In genomic region chr13:109917422-109917821, GRCh38 we compare ENCODE assay signal across 13 cellular contexts.
DNase-seq lines count a peak whose midpoint lies in the region; ATAC-seq and TF ChIP-seq lines count a peak whose summit lies in the region.
"Had no signal": no experiment of that assay in that cellular context is flagged by ENCODE, and none has a peak within 500 bp of the region (broad histone marks: within the 10 kb centered on the region; RNA-seq: fewer than 3 reads in every experiment).

No MANE protein-coding gene starts in this region.

- H3K9me3 ChIP-seq in gastrocnemius medialis (no peaks in the 10 kb centered on the region), sigmoid colon (no peaks in the 10 kb centered on the region)

- H3K4me3 Mint-ChIP-seq in type B pancreatic cell: no peak overlapping the region
- H3K4me3 Mint-ChIP-seq: CD4-positive, alpha-beta memory T cell; GM23338; H9 had no signal

- no peak overlapping the region for H3K27ac Mint-ChIP-seq in type B pancreatic cell
- H3K27ac Mint-ChIP-seq: CD4-positive, alpha-beta memory T cell; GM23338; H9 had no signal

- H3K27ac ChIP-seq in gastrocnemius medialis: peak overlapping the region; percentile 60 to 81 (median 77)
- no peak overlapping the region for H3K27ac ChIP-seq in sigmoid colon

- no peak for TF ChIP-seq EP300 in sigmoid colon (IDR thresholded peaks at IDR 0.05)

- DNase-seq in EH (ENCODE audit: low read depth): peak; percentile 41
- DNase-seq in EL: peak; percentile 23
- no peak for DNase-seq in gastrocnemius medialis
- no peak for DNase-seq in type B pancreatic cell (ENCODE audit: extremely low spot score, unreplicated experiment)
- DNase-seq in sigmoid colon: no peak
- no peak for DNase-seq in sciatic nerve (ENCODE audit: low spot score)
- DNase-seq: Calu3; CD4-positive, alpha-beta memory T cell; COR-L47; DMS53; H9 had no signal

- in situ Hi-C loops in gastrocnemius medialis (cut with MboI; ENCODE audit: low sequenced_read_pairs in 4 of 4): no loop called here

- H3K36me3 ChIP-seq in gastrocnemius medialis (no peaks in the 10 kb centered on the region), sigmoid colon (no peaks in the 10 kb centered on the region)

- H3K27me3 ChIP-seq in gastrocnemius medialis (no peaks in the 10 kb centered on the region), sigmoid colon (no peaks in the 10 kb centered on the region)

- no peaks in the 10 kb centered on the region for H3K36me3 Mint-ChIP-seq in type B pancreatic cell
- H3K36me3 Mint-ChIP-seq: CD4-positive, alpha-beta memory T cell had no signal

- no peaks in the 10 kb centered on the region for H3K4me1 Mint-ChIP-seq in type B pancreatic cell (ENCODE audit: unreplicated experiment)
- H3K4me1 Mint-ChIP-seq: CD4-positive, alpha-beta memory T cell; GM23338; H9 had no signal

- H3K4me1 ChIP-seq in gastrocnemius medialis (peaks cover 4 to 11% of the 10 kb centered on the region in 2 donors), sigmoid colon (no peaks in the 10 kb centered on the region)

- ATAC-seq in gastrocnemius medialis (no peak), sciatic nerve (no peak)
- ATAC-seq: HCT116 had no signal

- intact Hi-C loops in gastrocnemius medialis (cut with DNase I; ENCODE audit: low total_unique reads): loop anchor here (5.0 kb wide), 3 partner anchors 45 to 190 kb away; no protein-coding TSS in a partner anchor
- intact Hi-C loops in sigmoid colon (cut with DNase I): no loop called here
- intact Hi-C loops in sciatic nerve (cut with DNase I): no loop called here

- no peak for TF ChIP-seq CTCF in gastrocnemius medialis (IDR thresholded peaks at IDR 0.05 in 4 of 5, conservative IDR thresholded peaks at IDR 0.05 in 1 of 5)
- no peak for TF ChIP-seq CTCF in type B pancreatic cell (conservative IDR thresholded peaks at IDR 0.05)
- TF ChIP-seq CTCF in sigmoid colon (IDR thresholded peaks at IDR 0.05): no peak

- TF ChIP-seq POLR2A in gastrocnemius medialis (IDR thresholded peaks at IDR 0.05) (no peak), sigmoid colon (IDR thresholded peaks at IDR 0.05) (no peak)

- H3K27me3 Mint-ChIP-seq in type B pancreatic cell: peaks cover 3% of the 10 kb centered on the region

- WGBS in sigmoid colon, 2 donors: 32 to 63% methylated on average over 1 of the region's 1 CpG

- peaks cover 4% of the 10 kb centered on the region for H3K9me3 Mint-ChIP-seq in type B pancreatic cell
- H3K9me3 Mint-ChIP-seq: GM23338, H9 had no signal

- no peak overlapping the region for H3K4me3 ChIP-seq in gastrocnemius medialis
- no peak overlapping the region for H3K4me3 ChIP-seq in sigmoid colon
- H3K4me3 ChIP-seq: GM23338 had no signal

Comparison
In these comparisons a context has a peak if more than half of its experiments do, and no peak if none do; other contexts are left out.
1. DNase-seq: peak in EH (single experiment) and EL (single experiment); none in gastrocnemius medialis (0 of 2), type B pancreatic cell (single experiment), sigmoid colon (single experiment) and sciatic nerve (single experiment).
2. H3K27ac ChIP-seq: peak in gastrocnemius medialis (4 of 4); none in sigmoid colon (0 of 4).